ENCODE assay signal across 14 cellular contexts in the genomic region with DNA sequence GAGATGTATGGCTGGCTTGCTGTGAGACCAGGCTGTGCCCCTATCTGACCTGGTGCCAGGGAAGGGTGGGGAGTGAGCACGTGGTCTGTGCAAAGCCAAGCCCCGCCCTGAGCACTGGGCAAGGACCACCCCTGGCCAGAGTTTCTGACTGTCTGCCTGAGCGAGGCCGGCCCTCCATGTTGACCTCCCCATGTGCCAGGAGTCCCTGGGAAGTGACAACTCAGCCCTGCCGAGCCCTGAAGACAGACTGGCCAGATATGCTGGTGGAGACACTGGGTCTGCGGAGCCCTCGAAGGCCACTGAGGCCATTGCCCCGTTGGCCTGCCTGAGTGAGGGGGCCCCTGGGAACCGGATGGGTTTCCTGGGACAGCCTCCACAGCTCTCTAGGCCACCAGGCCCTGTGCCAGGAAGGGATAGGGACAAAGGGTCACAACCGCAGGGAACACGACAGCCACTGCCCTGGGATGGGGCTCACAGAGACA. TPM values are rescaled to one million over a fixed set of nuclear protein-coding genes. Genes with fewer than 3 reads are reported as not detected.
A peak's percentile ranks its signal among the peaks of the same experiment; 100 is the strongest.
DNase-seq lines count a peak whose midpoint lies in the region; ATAC-seq and TF ChIP-seq lines count a peak whose summit lies in the region.
"Had no signal": no experiment of that assay in that cellular context is flagged by ENCODE, and none has a peak within 500 bp of the region (broad histone marks: within the 10 kb centered on the region; RNA-seq: fewer than 3 reads in every experiment).

No MANE protein-coding gene starts in this region.

- peak overlapping the region; percentile 70 for H3K27ac Mint-ChIP-seq in osteocyte (ENCODE audit: unreplicated experiment)

- H3K36me3 Mint-ChIP-seq in osteocyte (ENCODE audit: unreplicated experiment): no peaks in the 10 kb centered on the region

- WGBS in gastroesophageal sphincter (ENCODE audit: low coverage in 1 of 2), 2 donors: no CpG with 5 or more reads among the region's 11 CpGs

- no peak for TF ChIP-seq EP300 in gastroesophageal sphincter (IDR thresholded peaks at IDR 0.05)

- no peak for ATAC-seq in gastroesophageal sphincter
- no peak for ATAC-seq in HG02852 (IDR thresholded peaks at IDR 0.05; ENCODE audit: unreplicated experiment)
- ATAC-seq: mucosa of descending colon had no signal

- TF ChIP-seq POLR2A in gastroesophageal sphincter (IDR thresholded peaks at IDR 0.05): no peak

- H3K9me3 ChIP-seq in gastroesophageal sphincter (no peaks in the 10 kb centered on the region), OCI-LY7 (ENCODE audit: low read length) (no peaks in the 10 kb centered on the region)
- H3K9me3 ChIP-seq: mucosa of descending colon, suprapubic skin had no signal

- peak; percentile 45 for DNase-seq in HT-29 (ENCODE audit: low spot score)
- DNase-seq in osteocyte (ENCODE audit: extremely low spot score, unreplicated experiment): no peak
- DNase-seq in OCI-LY7 (ENCODE audit: low spot score): no peak
- DNase-seq in putamen (ENCODE audit: low spot score): no peak
- DNase-seq: activated CD4-positive, alpha-beta T cell treated with anti-CD3 and anti-CD28 coated beads, Interleukin-2, amount 50 U/mL, for 4 hours; mucosa of descending colon; NCI-H1048; NCI-H2171; SHP77 treated with DMSO at 0.1 percent for 48 hours had no signal

- H3K4me1 Mint-ChIP-seq in osteocyte (ENCODE audit: unreplicated experiment): peaks cover 63% of the 10 kb centered on the region

- H4K20me1 ChIP-seq in OCI-LY7 (ENCODE audit: insufficient read depth, low read length): no peaks in the 10 kb centered on the region

- H3K4me2 ChIP-seq in OCI-LY7 (ENCODE audit: low read length): no peak overlapping the region

- POLR2A ChIA-PET in OCI-LY7 (lab: Charles Lee): no interaction called here

- BruUV-seq in OCI-LY7 (replicated peaks; lab: Mats Ljungman, UMichigan): no TSS peak

- no peaks in the 10 kb centered on the region for H3K9me2 ChIP-seq in OCI-LY7 (ENCODE audit: insufficient read depth, low read length)

- no peaks in the 10 kb centered on the region for H3K27me3 Mint-ChIP-seq in osteocyte (ENCODE audit: unreplicated experiment)

- H3K27me3 ChIP-seq in gastroesophageal sphincter: no peaks in the 10 kb centered on the region
- H3K27me3 ChIP-seq: suprapubic skin had no signal

- H3K4me1 ChIP-seq in gastroesophageal sphincter (peaks cover 0 to 13% (median 5%) of the 10 kb centered on the region in 3 donors), OCI-LY7 (ENCODE audit: insufficient read depth, low read length, poor library complexity, severe bottlenecking) (no peaks in the 10 kb centered on the region)
- H3K4me1 ChIP-seq: parathyroid adenoma had no signal

- CTCF ChIA-PET in OCI-LY7 (lab: Charles Lee; ENCODE audit: unreplicated experiment): no interaction called here

- no peak overlapping the region for H3K4me3 Mint-ChIP-seq in osteocyte (ENCODE audit: unreplicated experiment)

- peak overlapping the region in 3 of 4 donors; percentile 42 to 57 (median 43) for H3K27ac ChIP-seq in gastroesophageal sphincter
- H3K27ac ChIP-seq in OCI-LY7 (ENCODE audit: low read depth, low read length, poor library complexity, severe bottlenecking): no peak overlapping the region
- H3K27ac ChIP-seq: parathyroid adenoma, suprapubic skin had no signal

- H3K4me3 ChIP-seq in gastroesophageal sphincter (no peak overlapping the region), OCI-LY7 (ENCODE audit: low read depth, low read length, poor library complexity, severe bottlenecking) (no peak overlapping the region)
- H3K4me3 ChIP-seq: mucosa of descending colon, suprapubic skin had no signal

- no peaks in the 10 kb centered on the region for H3K9me3 Mint-ChIP-seq in osteocyte (ENCODE audit: unreplicated experiment)

- H2AFZ ChIP-seq in OCI-LY7 (ENCODE audit: low read length): no peak overlapping the region
- H2AFZ ChIP-seq: parathyroid adenoma had no signal

- no peaks in the 10 kb centered on the region for H3K79me2 ChIP-seq in OCI-LY7 (ENCODE audit: insufficient read depth, low read depth, low read length)
- H3K79me2 ChIP-seq: parathyroid adenoma had no signal

- H3K36me3 ChIP-seq in gastroesophageal sphincter: no peaks in the 10 kb centered on the region
- no peaks in the 10 kb centered on the region for H3K36me3 ChIP-seq in OCI-LY7 (ENCODE audit: insufficient read depth, low read length)
- H3K36me3 ChIP-seq: suprapubic skin had no signal

- no peak for TF ChIP-seq CTCF in gastroesophageal sphincter (IDR thresholded peaks at IDR 0.05)
- no peak for TF ChIP-seq CTCF in osteocyte (IDR thresholded peaks at IDR 0.05)
- TF ChIP-seq CTCF in OCI-LY7 (conservative IDR thresholded peaks at IDR 0.05; ENCODE audit: low read length): no peak

- intact Hi-C loops in OCI-LY7 (cut with micrococcal nuclease; ENCODE audit: unreplicated experiment): no loop called here

RNA-seq across cellular contexts. Expression of a gene that starts 7.1 kb away (rescaled TPM):
- total RNA-seq in HT-29 (2014; rRNA removed; shearing (Covaris generic)): 14.0 and 23.2 TPM in 2 replicates
- total RNA-seq in gastroesophageal sphincter: 10 to 100 TPM; 10.4 to 49.4 (median 16.5) TPM
- total RNA-seq in osteocyte: 1,581 and 1,633 TPM in 2 replicates
- total RNA-seq in OCI-LY7 (2014; rRNA removed; shearing (Covaris generic)): not detected in 2 replicates
- total RNA-seq in OCI-LY7 (2022): not detected in 2 replicates

RNA-seq across cellular contexts. Expression of a gene that starts 17.3 kb away (rescaled TPM):
- total RNA-seq in HT-29 (2014; rRNA removed; shearing (Covaris generic)): 75.1 and 85.6 TPM in 2 replicates
- total RNA-seq in gastroesophageal sphincter: 10 to 100 TPM; 20.2 to 34.0 (median 28.3) TPM
- total RNA-seq in osteocyte: 55.7 and 60.3 TPM in 2 replicates
- 42.5 and 60.3 TPM in 2 replicates for total RNA-seq in OCI-LY7 (2014; rRNA removed; shearing (Covaris generic))
- 35.7 and 47.9 TPM in 2 replicates for total RNA-seq in OCI-LY7 (2022)

RNA-seq across cellular contexts. Expression of a gene that starts 29.8 kb away (rescaled TPM):
- total RNA-seq in HT-29 (2014; rRNA removed; shearing (Covaris generic)): not detected in 2 replicates
- under 1 TPM in 3 of 4 donors, not detected in 1; 0.13 to 0.37 (median 0.31) TPM for total RNA-seq in gastroesophageal sphincter
- total RNA-seq in osteocyte: 0.21 and 0.39 TPM in 2 replicates
- total RNA-seq in OCI-LY7 (2014; rRNA removed; shearing (Covaris generic)): not detected in 2 replicates
- not detected in 2 replicates for total RNA-seq in OCI-LY7 (2022)
- total RNA-seq: dermis microvascular lymphatic vessel endothelial cell, suprapubic skin had no signal

RNA-seq across cellular contexts. Expression of a gene that starts 41.8 kb away (rescaled TPM):
- 7.3 and 9.8 TPM in 2 replicates for total RNA-seq in HT-29 (2014; rRNA removed; shearing (Covaris generic))
- 1 to 10 TPM in 2 of 4 donors, under 1 TPM in 2; 0.42 to 1.6 (median 0.87) TPM for total RNA-seq in gastroesophageal sphincter
- 2.5 TPM in 2 replicates for total RNA-seq in osteocyte
- total RNA-seq in OCI-LY7 (2014; rRNA removed; shearing (Covaris generic)): 3.1 and 6.7 TPM in 2 replicates
- 2.4 and 3.7 TPM in 2 replicates for total RNA-seq in OCI-LY7 (2022)

Comparison
In these comparisons a context has a peak if more than half of its experiments do, and no peak if none do; other contexts are left out.
1. RNA of a gene that starts 7.1 kb away (total RNA-seq): 1,581 to 1,633 TPM in osteocyte; 14.0 to 23.2 TPM in HT-29, 10.4 to 49.4 TPM in gastroesophageal sphincter and not detected in OCI-LY7; every median in the first group is over 10 times any median in the second.